ENCODE assay signal across 8 cellular contexts in genomic region chr4:41935652-41936021, GRCh38.
DNase-seq lines count a peak whose midpoint lies in the region; ATAC-seq, FAIRE-seq and TF ChIP-seq lines count a peak whose summit lies in the region.

No MANE protein-coding gene starts in this region.

- peaks cover 4% of the 10 kb centered on the region for H3K9me3 Mint-ChIP-seq in nephron progenitor cell

- peaks cover 20% of the 10 kb centered on the region for H3K27me3 Mint-ChIP-seq in nephron progenitor cell (ENCODE audit: low read depth, poor library complexity)

- peaks cover 23% of the 10 kb centered on the region for H3K36me3 Mint-ChIP-seq in nephron progenitor cell (ENCODE audit: low read depth)

- H3K4me3 Mint-ChIP-seq in nephron progenitor cell = peak overlapping the region; percentile 98

- H3K4me1 Mint-ChIP-seq in nephron progenitor cell = peaks cover 36% of the 10 kb centered on the region

- peak overlapping the region; percentile 88 for H3K4me3 ChIP-seq in epithelial cell of esophagus (ENCODE audit: low read length)

- in situ Hi-C loops in KBM-7 (cut with MboI; ENCODE audit: low pct_unique_long_range_greater_than_20kb, low sequenced_read_pairs) = no loop called here

- peak; percentile 39 for DNase-seq in NCI-H748 (lab: John Stamatoyannopoulos, UW; ENCODE audit: unreplicated experiment)
- no peak for DNase-seq in NCI-H748 treated with DMSO at 0.1 percent for 48 hours (lab: John Stamatoyannopoulos, UW)
- peak in 3 of 5 experiments; percentile 1 to 37 (median 13) for DNase-seq in T-helper 2 cell
- DNase-seq in epithelial cell of esophagus (ENCODE audit: low read depth) = peak; percentile 59
- DNase-seq in nephron progenitor cell = no peak
- DNase-seq in RCC 7860 (ENCODE audit: low spot score) = no peak
- DNase-seq in KBM-7 = no peak

- TF ChIP-seq CTCF in epithelial cell of esophagus (IDR thresholded peaks at IDR 0.05; ENCODE audit: insufficient read depth, low read depth, low read length, missing control alignments) (no peak), nephron progenitor cell (IDR thresholded peaks at IDR 0.05) (no peak)

- ATAC-seq in HG02973 (IDR thresholded peaks at IDR 0.05; ENCODE audit: unreplicated experiment) = peak; percentile 23

- H3K27ac Mint-ChIP-seq in nephron progenitor cell = peak overlapping the region; percentile 98

- FAIRE-seq in RCC 7860 (lab: Jason Lieb, UNC) = no peak

Comparison
In these comparisons a context has a peak if more than half of its experiments do, and no peak if none do; other contexts are left out.
1. DNase-seq: peak in NCI-H748 (single experiment), T-helper 2 cell (3 of 5) and epithelial cell of esophagus (single experiment); none in NCI-H748 treated with DMSO at 0.1 percent for 48 hours (single experiment), nephron progenitor cell (single experiment), RCC 7860 (single experiment) and KBM-7 (single experiment).